In genomic region chr19:16896913-16897571, GRCh38 we compare ENCODE assay signal across 9 cellular contexts. TPM values are rescaled to one million over a fixed set of nuclear protein-coding genes. Genes with fewer than 3 reads are reported as not detected.
A peak's percentile ranks its signal among the peaks of the same experiment; 100 is the strongest.
DNase-seq lines count a peak whose midpoint lies in the region; ATAC-seq, FAIRE-seq and TF ChIP-seq lines count a peak whose summit lies in the region.
"Had no signal": no experiment of that assay in that cellular context is flagged by ENCODE, and none has a peak within 500 bp of the region (broad histone marks: within the 10 kb centered on the region; RNA-seq: fewer than 3 reads in every experiment).

No MANE protein-coding gene starts in this region.

- H3K4me1 Mint-ChIP-seq in activated T-helper 2 cell treated with anti-CD3 and anti-CD28 coated beads, Interferon-gamma antibody, Interleukin-2, Interleukin-4, amounts not matched to agents 10 μg/mL and 5 μg/mL and 100 μg/mL, durations not matched to agents 14 hours and 24 hours and 36 hours (ENCODE audit: low read depth) = peaks cover 25% of the 10 kb centered on the region
- H3K4me1 Mint-ChIP-seq in natural killer cell = peaks cover 27 to 41% of the 10 kb centered on the region in 2 donors
- peaks cover 8% of the 10 kb centered on the region for H3K4me1 Mint-ChIP-seq in stimulated activated effector memory CD8-positive, alpha-beta T cell treated with anti-CD3 and anti-CD28 coated beads, Interleukin-12 subunit alpha, Interleukin-12 subunit beta, amount 100 ng/mL, for 72 hours

- DNase-seq in GM13977 (ENCODE audit: low spot score) = peak; percentile 98
- DNase-seq in RCC 7860 (ENCODE audit: low spot score) = peak; percentile 42
- DNase-seq in activated T-helper 2 cell treated with anti-CD3 and anti-CD28 coated beads, Interferon-gamma antibody, Interleukin-2, Interleukin-4, amounts not matched to agents 10 μg/mL and 5 μg/mL and 100 μg/mL, durations not matched to agents 14 hours and 24 hours and 36 hours (ENCODE audit: low spot score) = peak; percentile 67
- DNase-seq in fibroblast of the aortic adventitia (ENCODE audit: low read depth) = peak; percentile 92
- peak; percentile 76 for DNase-seq in natural killer cell
- DNase-seq in stimulated activated effector memory CD8-positive, alpha-beta T cell treated with anti-CD3 and anti-CD28 coated beads, Interleukin-12 subunit alpha, Interleukin-12 subunit beta, amount 100 ng/mL, for 72 hours (ENCODE audit: low spot score in 2 of 2) = peak; percentile 72 to 84
- no peak for DNase-seq in DMS79 (lab: John Stamatoyannopoulos, UW)

- peaks cover 25% of the 10 kb centered on the region for H3K27me3 Mint-ChIP-seq in activated T-helper 2 cell treated with anti-CD3 and anti-CD28 coated beads, Interferon-gamma antibody, Interleukin-2, Interleukin-4, amounts not matched to agents 10 μg/mL and 5 μg/mL and 100 μg/mL, durations not matched to agents 14 hours and 24 hours and 36 hours (ENCODE audit: low read depth)
- no peaks in the 10 kb centered on the region for H3K27me3 Mint-ChIP-seq in natural killer cell (ENCODE audit: low read depth in 2 of 2)

- H3K36me3 Mint-ChIP-seq in activated T-helper 2 cell treated with anti-CD3 and anti-CD28 coated beads, Interferon-gamma antibody, Interleukin-2, Interleukin-4, amounts not matched to agents 10 μg/mL and 5 μg/mL and 100 μg/mL, durations not matched to agents 14 hours and 24 hours and 36 hours (ENCODE audit: low read depth) = no peaks in the 10 kb centered on the region
- H3K36me3 Mint-ChIP-seq in natural killer cell = no peaks in the 10 kb centered on the region
- H3K36me3 Mint-ChIP-seq in stimulated activated effector memory CD8-positive, alpha-beta T cell treated with anti-CD3 and anti-CD28 coated beads, Interleukin-12 subunit alpha, Interleukin-12 subunit beta, amount 100 ng/mL, for 72 hours = peaks cover 26% of the 10 kb centered on the region

- FAIRE-seq in RCC 7860 (lab: Jason Lieb, UNC) = no peak

- no peak overlapping the region for H3K27ac Mint-ChIP-seq in activated T-helper 2 cell treated with anti-CD3 and anti-CD28 coated beads, Interferon-gamma antibody, Interleukin-2, Interleukin-4, amounts not matched to agents 10 μg/mL and 5 μg/mL and 100 μg/mL, durations not matched to agents 14 hours and 24 hours and 36 hours
- peak overlapping the region; percentile 78 to 84 for H3K27ac Mint-ChIP-seq in natural killer cell
- peak overlapping the region; percentile 84 for H3K27ac Mint-ChIP-seq in stimulated activated effector memory CD8-positive, alpha-beta T cell treated with anti-CD3 and anti-CD28 coated beads, Interleukin-12 subunit alpha, Interleukin-12 subunit beta, amount 100 ng/mL, for 72 hours

- in situ Hi-C loops in GM13977 (cut with MboI; ENCODE audit: low pct_unique_long_range_greater_than_20kb, low sequenced_read_pairs, unreplicated experiment) = no loop called here

- ATAC-seq in HG03045 (IDR thresholded peaks at IDR 0.05; ENCODE audit: unreplicated experiment) (peak; percentile 46), natural killer cell (peak; percentile 63 to 84 (median 73))
- peak; percentile 69 for ATAC-seq in stimulated activated effector memory CD8-positive, alpha-beta T cell treated with anti-CD3 and anti-CD28 coated beads, Interleukin-12 subunit alpha, Interleukin-12 subunit beta, amount 100 ng/mL, for 72 hours

- TF ChIP-seq CTCF in GM13977 (IDR thresholded peaks at IDR 0.05; ENCODE audit: extremely low read depth, insufficient read depth, missing control alignments) (no peak), fibroblast of the aortic adventitia (IDR thresholded peaks at IDR 0.05; ENCODE audit: insufficient read depth, low read length) (no peak), natural killer cell (IDR thresholded peaks at IDR 0.05) (no peak)

- intact Hi-C loops in activated T-helper 2 cell treated with anti-CD3 and anti-CD28 coated beads, Interferon-gamma antibody, Interleukin-2, Interleukin-4, amounts not matched to agents 10 μg/mL and 5 μg/mL and 100 μg/mL, durations not matched to agents 14 hours and 24 hours and 36 hours (cut with micrococcal nuclease) = loop anchor here (5.0 kb wide), 1 partner anchor 70 kb away; the partner anchor contains the start of gene SIN3B
- intact Hi-C loops in natural killer cell (cut with micrococcal nuclease) = no loop called here

- peak overlapping the region; percentile 64 for H3K4me3 Mint-ChIP-seq in activated T-helper 2 cell treated with anti-CD3 and anti-CD28 coated beads, Interferon-gamma antibody, Interleukin-2, Interleukin-4, amounts not matched to agents 10 μg/mL and 5 μg/mL and 100 μg/mL, durations not matched to agents 14 hours and 24 hours and 36 hours (ENCODE audit: low read depth)
- peak overlapping the region; percentile 88 for H3K4me3 Mint-ChIP-seq in natural killer cell
- H3K4me3 Mint-ChIP-seq in stimulated activated effector memory CD8-positive, alpha-beta T cell treated with anti-CD3 and anti-CD28 coated beads, Interleukin-12 subunit alpha, Interleukin-12 subunit beta, amount 100 ng/mL, for 72 hours = peak overlapping the region; percentile 61

- H3K4me3 ChIP-seq in fibroblast of the aortic adventitia (ENCODE audit: low read depth, low read length) = peak overlapping the region; percentile 65

- no peaks in the 10 kb centered on the region for H3K9me3 Mint-ChIP-seq in activated T-helper 2 cell treated with anti-CD3 and anti-CD28 coated beads, Interferon-gamma antibody, Interleukin-2, Interleukin-4, amounts not matched to agents 10 μg/mL and 5 μg/mL and 100 μg/mL, durations not matched to agents 14 hours and 24 hours and 36 hours
- H3K9me3 Mint-ChIP-seq in natural killer cell = no peaks in the 10 kb centered on the region
- no peaks in the 10 kb centered on the region for H3K9me3 Mint-ChIP-seq in stimulated activated effector memory CD8-positive, alpha-beta T cell treated with anti-CD3 and anti-CD28 coated beads, Interleukin-12 subunit alpha, Interleukin-12 subunit beta, amount 100 ng/mL, for 72 hours

RNA-seq across cellular contexts. Expression of gene F2RL3, which starts 8.2 kb away (rescaled TPM):
- total RNA-seq in activated T-helper 2 cell treated with anti-CD3 and anti-CD28 coated beads, Interferon-gamma antibody, Interleukin-2, Interleukin-4, amounts not matched to agents 10 μg/mL and 5 μg/mL and 100 μg/mL, durations not matched to agents 14 hours and 24 hours and 36 hours = not detected in 2 replicates
- total RNA-seq in fibroblast of the aortic adventitia (ENCODE audit: low replicate concordance) (not detected in 2 replicates), natural killer cell (under 1 TPM; 0.24 to 0.39 (median 0.28) TPM)
- total RNA-seq: temporal lobe had no signal
